8 cellular contexts compared by ENCODE assay signal in genomic region chr17:48542956-48543853, GRCh38. TPM values are rescaled to one million over a fixed set of nuclear protein-coding genes. Genes with fewer than 3 reads are reported as not detected.
DNase-seq lines count a peak whose midpoint lies in the region; ATAC-seq and TF ChIP-seq lines count a peak whose summit lies in the region.

No MANE protein-coding gene starts in this region.

- in situ Hi-C loops in IMR-90 (cut with MboI; ENCODE audit: low sequenced_read_pairs): loop anchor here (10.0 kb wide), 1 partner anchor 188 kb away; no protein-coding TSS in a partner anchor

- peak overlapping the region; percentile 96 for H2BK5ac ChIP-seq in IMR-90 (ENCODE audit: low read depth, low read length, poor library complexity, severe bottlenecking)

- H3K36me3 ChIP-seq in IMR-90 (ENCODE audit: control insufficient read depth, insufficient read depth, low read length) (peaks cover 20% of the 10 kb centered on the region), mesodermal cell (ENCODE audit: control insufficient read depth, insufficient read depth, low read length) (peaks cover 10% of the 10 kb centered on the region), stomach smooth muscle (ENCODE audit: control insufficient read depth in 2 of 2, insufficient read depth in 2 of 2, low read length in 2 of 2) (peaks cover 0 to 2% of the 10 kb centered on the region in 2 donors)

- peak overlapping the region; percentile 99 for H3K27ac ChIP-seq in IMR-90 (ENCODE audit: insufficient read depth, low read length)
- peak overlapping the region; percentile 95 for H3K27ac ChIP-seq in mesodermal cell (ENCODE audit: low read depth, low read length, severe bottlenecking)
- peak overlapping the region; percentile 97 for H3K27ac ChIP-seq in stomach smooth muscle (ENCODE audit: low read length)

- H3K36me3 Mint-ChIP-seq in effector memory CD8-positive, alpha-beta T cell (ENCODE audit: insufficient read depth): peaks cover 9% of the 10 kb centered on the region

- peak overlapping the region; percentile 91 for H3K4me3 Mint-ChIP-seq in effector memory CD8-positive, alpha-beta T cell

- CTCF ChIA-PET in IMR-90 (lab: Yijun Ruan, JAX): no interaction called here

- H3K4ac ChIP-seq in IMR-90 (ENCODE audit: low read depth, low read length): peak overlapping the region; percentile 89

- peak overlapping the region; percentile 92 to 99 for H3K27ac Mint-ChIP-seq in effector memory CD8-positive, alpha-beta T cell

- POLR2A ChIA-PET in IMR-90 (lab: Charles Lee; ENCODE audit: unreplicated experiment): interaction anchor here (0.5 to 1.7 kb wide), 4 partner anchors 17 to 60 kb away, joined by 3 to 10 read pairs (median 4); no protein-coding TSS in a partner anchor

- peak overlapping the region; percentile 86 for H2AK9ac ChIP-seq in IMR-90 (replicated peaks; ENCODE audit: low read depth, low read length, poor library complexity)

- H3K4me2 ChIP-seq in IMR-90 (ENCODE audit: low read depth, low read length): peak overlapping the region; percentile 66

- H3K9ac ChIP-seq in IMR-90 (ENCODE audit: low read depth, low read length) (peak overlapping the region; percentile 100), stomach smooth muscle (ENCODE audit: low read length in 2 of 2) (peak overlapping the region; percentile 90 to 95)

- TSS peak; percentile 80 for BruUV-seq in IMR-90 (replicated peaks; lab: Mats Ljungman, UMichigan)

- H4K8ac ChIP-seq in IMR-90 (ENCODE audit: low read depth in 2 of 2, low read length in 2 of 2): peak overlapping the region; percentile 62 to 79; a peak in 2 of 4 replicates

- no peak overlapping the region; the same call in 2 of the 3 replicates for H2BK15ac ChIP-seq in IMR-90 (ENCODE audit: low read depth, low read length)

- H4K5ac ChIP-seq in IMR-90 (ENCODE audit: low read depth, low read length): peak overlapping the region; percentile 41

- no peak for TF ChIP-seq RAD21 in IMR-90 (IDR thresholded peaks at IDR 0.05; ENCODE audit: low read length)

- peak; percentile 0; the same call in 1 of the 2 replicates for ATAC-seq in IMR-90 (ENCODE audit: low read depth)
- peak; percentile 71 for ATAC-seq in effector memory CD8-positive, alpha-beta T cell (replicated peaks)
- ATAC-seq in GM21360 (IDR thresholded peaks at IDR 0.05; ENCODE audit: unreplicated experiment): no peak

- intact Hi-C loops in IMR-90 (cut with micrococcal nuclease): no loop called here

- TF ChIP-seq CTCF in IMR-90 (conservative IDR thresholded peaks at IDR 0.05; ENCODE audit: low read depth, low read length): no peak

- no peak; the same call in 1 of the 2 replicates for TF ChIP-seq POLR2A in IMR-90 (IDR thresholded peaks at IDR 0.05; ENCODE audit: low read depth, low read length)

- peak overlapping the region; percentile 88 for H3K14ac ChIP-seq in IMR-90 (replicated peaks; ENCODE audit: low read depth, low read length)

- peak overlapping the region; percentile 70 for H3K18ac ChIP-seq in IMR-90 (ENCODE audit: low read depth, low read length)

- H3K27me3 ChIP-seq in IMR-90 (ENCODE audit: control insufficient read depth, insufficient read depth, low read length): no peaks in the 10 kb centered on the region
- H3K27me3 ChIP-seq in stomach smooth muscle (ENCODE audit: control insufficient read depth in 1 of 2, insufficient read depth in 2 of 2, low read length in 2 of 2): no peaks in the 10 kb centered on the region

- WGBS in IMR-90 (ENCODE audit: extremely low coverage in 2 of 2, insufficient read length in 1 of 2), 2 experiments: 0% methylated on average over 33 of the region's 81 CpGs; no CpG with 5 or more reads in 1 of the 2 experiments
- WGBS in mesodermal cell (ENCODE audit: insufficient coverage in 2 of 2), 2 experiments: 0 to 1% methylated on average over 69 to 80 of the region's 81 CpGs

- peaks cover 20 to 21% of the 10 kb centered on the region in 2 donors for H3K4me1 Mint-ChIP-seq in effector memory CD8-positive, alpha-beta T cell (ENCODE audit: low read depth in 2 of 2)

- H3K4me3 ChIP-seq in IMR-90 (ENCODE audit: insufficient read depth, low read depth, low read length) (peak overlapping the region; percentile 96), mesodermal cell (ENCODE audit: extremely low read depth, insufficient read depth, low read length, poor library complexity, severe bottlenecking) (peak overlapping the region; percentile 57), stomach smooth muscle (ENCODE audit: low read length in 2 of 2) (peak overlapping the region; percentile 93 to 96)

- H3K27me3 Mint-ChIP-seq in effector memory CD8-positive, alpha-beta T cell: peaks cover 38 to 39% of the 10 kb centered on the region in 2 donors

- H3K4me1 ChIP-seq in IMR-90 (ENCODE audit: control insufficient read depth, insufficient read depth, low read length): peaks cover 32% of the 10 kb centered on the region
- peaks cover 38% of the 10 kb centered on the region for H3K4me1 ChIP-seq in mesodermal cell (ENCODE audit: control insufficient read depth, insufficient read depth, low read length, poor library complexity, severe bottlenecking)
- H3K4me1 ChIP-seq in stomach smooth muscle (ENCODE audit: control insufficient read depth, insufficient read depth, low read length): peaks cover 55% of the 10 kb centered on the region

- H3K9me3 Mint-ChIP-seq in effector memory CD8-positive, alpha-beta T cell: no peaks in the 10 kb centered on the region

- peak overlapping the region; percentile 73 for H2AK5ac ChIP-seq in IMR-90 (ENCODE audit: low read depth, low read length)

- DNase-seq in NCI-H1417 (lab: John Stamatoyannopoulos, UW) (peak in 2 of 3 experiments; percentile 71 to 74), NCI-H1417 treated with DMSO at 0.1 percent for 48 hours (lab: John Stamatoyannopoulos, UW) (no peak), IMR-90 (peak; percentile 67)
- DNase-seq in activated CD4-positive, alpha-beta T cell treated with anti-CD3 and anti-CD28 coated beads, Interleukin-2, amount 50 U/mL, for 4 hours: peak; percentile 35 to 44
- DNase-seq in effector memory CD8-positive, alpha-beta T cell: peak; percentile 41 to 53 (median 43)

- peaks cover 4 to 44% of the 10 kb centered on the region in 2 experiments; a peak in 2 of 4 replicates for H3K79me1 ChIP-seq in IMR-90 (ENCODE audit: low read depth in 1 of 2, low read length in 2 of 2)

- dilution Hi-C loops in IMR-90 (cut with HindIII; ENCODE audit: low sequenced_read_pairs, unreplicated experiment): no loop called here

- H2BK20ac ChIP-seq in IMR-90 (ENCODE audit: low read depth, low read length): no peak overlapping the region; the same call in 1 of the 2 replicates

- peak overlapping the region; percentile 91 for H3K56ac ChIP-seq in IMR-90 (ENCODE audit: extremely low read depth, insufficient read depth, low read length)

- no peaks in the 10 kb centered on the region for H4K20me1 ChIP-seq in IMR-90 (ENCODE audit: insufficient read depth, low read length)

- no peaks in the 10 kb centered on the region for H3K9me3 ChIP-seq in IMR-90 (ENCODE audit: control insufficient read depth, insufficient read depth, low read length)
- H3K9me3 ChIP-seq in mesodermal cell (ENCODE audit: control insufficient read depth, low read length): no peaks in the 10 kb centered on the region
- H3K9me3 ChIP-seq in stomach smooth muscle (ENCODE audit: control insufficient read depth in 2 of 2, low read length in 2 of 2): no peaks in the 10 kb centered on the region

- H4K91ac ChIP-seq in IMR-90 (ENCODE audit: insufficient read depth, low read depth, low read length): peak overlapping the region; percentile 80

- peaks cover 10% of the 10 kb centered on the region for H3K9me1 ChIP-seq in IMR-90 (ENCODE audit: insufficient read depth, low read length)

- H2BK120ac ChIP-seq in IMR-90 (ENCODE audit: low read depth, low read length): peak overlapping the region; percentile 68

- peak overlapping the region; percentile 95 for H3K23ac ChIP-seq in IMR-90 (ENCODE audit: low read depth, low read length)

- peak overlapping the region; percentile 63 for H2AFZ ChIP-seq in IMR-90 (replicated peaks; ENCODE audit: low read length, poor library complexity)

TF ChIP-seq in IMR-90, 13 proteins besides CTCF, POLR2A, EP300 and RAD21:
- TF ChIP-seq RFX5 (IDR thresholded peaks at IDR 0.05; ENCODE audit: low read depth, low read length): no peak

RNA-seq across cellular contexts. Expression of gene HOXB2, which starts 1.7 kb away (rescaled TPM):
- 2.7 and 3.1 TPM in 2 replicates for total RNA-seq in IMR-90 (2012; rRNA removed)
- 29.9 and 33.8 TPM in 2 replicates for polyA plus RNA-seq in IMR-90 (2012; rRNA removed)
- 31.5 and 50.7 TPM in 2 replicates for polyA plus RNA-seq in IMR-90 (2012; cell fraction: cytosol; rRNA removed)
- polyA plus RNA-seq in IMR-90 (2012; cell fraction: nucleus; rRNA removed; ENCODE audit: low replicate concordance): 69.3 and 123 TPM in 2 replicates
- 53.6 TPM for polyA plus RNA-seq in mesodermal cell (2013, experiment 1 of 2)
- polyA plus RNA-seq in mesodermal cell (2013, experiment 2 of 2): 52.0 TPM

RNA-seq across cellular contexts. Expression of gene HOXB1, which starts 12.4 kb away (rescaled TPM):
- total RNA-seq in IMR-90 (2012; rRNA removed): not detected in 2 replicates
- not detected in 2 replicates for polyA plus RNA-seq in IMR-90 (2012; rRNA removed)
- polyA plus RNA-seq in IMR-90 (2012; cell fraction: cytosol; rRNA removed): not detected in 2 replicates
- polyA plus RNA-seq in IMR-90 (2012; cell fraction: nucleus; rRNA removed; ENCODE audit: low replicate concordance): 0.05 TPM in 1 of 2 replicates, not detected in the other
- 10.0 TPM for polyA plus RNA-seq in mesodermal cell (2013, experiment 1 of 2)
- polyA plus RNA-seq in mesodermal cell (2013, experiment 2 of 2): 14.1 TPM

RNA-seq across cellular contexts. Expression of gene HOXB4, which starts 34.9 kb away (rescaled TPM):
- 1.9 and 2.0 TPM in 2 replicates for total RNA-seq in IMR-90 (2012; rRNA removed)
- polyA plus RNA-seq in IMR-90 (2012; rRNA removed): 7.8 and 8.5 TPM in 2 replicates
- polyA plus RNA-seq in IMR-90 (2012; cell fraction: cytosol; rRNA removed): 2.2 and 4.1 TPM in 2 replicates
- polyA plus RNA-seq in IMR-90 (2012; cell fraction: nucleus; rRNA removed; ENCODE audit: low replicate concordance): 17.8 and 38.5 TPM in 2 replicates
- polyA plus RNA-seq in mesodermal cell (2013, experiment 1 of 2): 6.6 TPM
- polyA plus RNA-seq in mesodermal cell (2013, experiment 2 of 2): 7.8 TPM

RNA-seq across cellular contexts. Expression of gene HOXB3, which starts 46.8 kb away (rescaled TPM):
- 6.3 and 8.6 TPM in 2 replicates for total RNA-seq in IMR-90 (2012; rRNA removed)
- polyA plus RNA-seq in IMR-90 (2012; rRNA removed): 59.6 and 76.4 TPM in 2 replicates
- polyA plus RNA-seq in IMR-90 (2012; cell fraction: cytosol; rRNA removed): 31.9 and 71.7 TPM in 2 replicates
- 383 and 595 TPM in 2 replicates for polyA plus RNA-seq in IMR-90 (2012; cell fraction: nucleus; rRNA removed; ENCODE audit: low replicate concordance)
- 28.7 TPM for polyA plus RNA-seq in mesodermal cell (2013, experiment 1 of 2)
- 27.8 TPM for polyA plus RNA-seq in mesodermal cell (2013, experiment 2 of 2)

RNA-seq across cellular contexts. Expression of gene HOXB5, which starts 50.4 kb away (rescaled TPM):
- 0.54 and 0.56 TPM in 2 replicates for total RNA-seq in IMR-90 (2012; rRNA removed)
- polyA plus RNA-seq in IMR-90 (2012; rRNA removed): 18.0 and 18.1 TPM in 2 replicates
- polyA plus RNA-seq in IMR-90 (2012; cell fraction: cytosol; rRNA removed): 19.7 and 32.7 TPM in 2 replicates
- polyA plus RNA-seq in IMR-90 (2012; cell fraction: nucleus; rRNA removed; ENCODE audit: low replicate concordance): 13.4 and 16.5 TPM in 2 replicates
- 13.7 TPM for polyA plus RNA-seq in mesodermal cell (2013, experiment 1 of 2)
- 15.0 TPM for polyA plus RNA-seq in mesodermal cell (2013, experiment 2 of 2)
